In genomic region chr10:22553452-22553995, GRCh38 we compare ENCODE assay signal across 1 cellular context.
TF ChIP-seq lines count a peak whose summit lies in the region.

No MANE protein-coding gene starts in this region.

TF ChIP-seq in K562, 482 proteins besides CTCF, POLR2A, EP300 and RAD21 (continued from another document):
- TF ChIP-seq, protein P1, sequence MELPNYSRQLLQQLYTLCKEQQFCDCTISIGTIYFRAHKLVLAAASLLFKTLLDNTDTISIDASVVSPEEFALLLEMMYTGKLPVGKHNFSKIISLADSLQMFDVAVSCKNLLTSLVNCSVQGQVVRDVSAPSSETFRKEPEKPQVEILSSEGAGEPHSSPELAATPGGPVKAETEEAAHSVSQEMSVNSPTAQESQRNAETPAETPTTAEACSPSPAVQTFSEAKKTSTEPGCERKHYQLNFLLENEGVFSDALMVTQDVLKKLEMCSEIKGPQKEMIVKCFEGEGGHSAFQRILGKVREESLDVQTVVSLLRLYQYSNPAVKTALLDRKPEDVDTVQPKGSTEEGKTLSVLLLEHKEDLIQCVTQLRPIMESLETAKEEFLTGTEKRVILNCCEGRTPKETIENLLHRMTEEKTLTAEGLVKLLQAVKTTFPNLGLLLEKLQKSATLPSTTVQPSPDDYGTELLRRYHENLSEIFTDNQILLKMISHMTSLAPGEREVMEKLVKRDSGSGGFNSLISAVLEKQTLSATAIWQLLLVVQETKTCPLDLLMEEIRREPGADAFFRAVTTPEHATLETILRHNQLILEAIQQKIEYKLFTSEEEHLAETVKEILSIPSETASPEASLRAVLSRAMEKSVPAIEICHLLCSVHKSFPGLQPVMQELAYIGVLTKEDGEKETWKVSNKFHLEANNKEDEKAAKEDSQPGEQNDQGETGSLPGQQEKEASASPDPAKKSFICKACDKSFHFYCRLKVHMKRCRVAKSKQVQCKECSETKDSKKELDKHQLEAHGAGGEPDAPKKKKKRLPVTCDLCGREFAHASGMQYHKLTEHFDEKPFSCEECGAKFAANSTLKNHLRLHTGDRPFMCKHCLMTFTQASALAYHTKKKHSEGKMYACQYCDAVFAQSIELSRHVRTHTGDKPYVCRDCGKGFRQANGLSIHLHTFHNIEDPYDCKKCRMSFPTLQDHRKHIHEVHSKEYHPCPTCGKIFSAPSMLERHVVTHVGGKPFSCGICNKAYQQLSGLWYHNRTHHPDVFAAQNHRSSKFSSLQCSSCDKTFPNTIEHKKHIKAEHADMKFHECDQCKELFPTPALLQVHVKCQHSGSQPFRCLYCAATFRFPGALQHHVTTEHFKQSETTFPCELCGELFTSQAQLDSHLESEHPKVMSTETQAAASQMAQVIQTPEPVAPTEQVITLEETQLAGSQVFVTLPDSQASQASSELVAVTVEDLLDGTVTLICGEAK (IDR thresholded peaks at IDR 0.05), result no peak
- TF ChIP-seq, protein P1 (CRISPR knock-in tag; IDR thresholded peaks at IDR 0.05), result 0 out of 2 replicates have a peak, but pooled peaks have one; percentile 10
